1 cellular context compared by ENCODE assay signal in the genomic region with DNA sequence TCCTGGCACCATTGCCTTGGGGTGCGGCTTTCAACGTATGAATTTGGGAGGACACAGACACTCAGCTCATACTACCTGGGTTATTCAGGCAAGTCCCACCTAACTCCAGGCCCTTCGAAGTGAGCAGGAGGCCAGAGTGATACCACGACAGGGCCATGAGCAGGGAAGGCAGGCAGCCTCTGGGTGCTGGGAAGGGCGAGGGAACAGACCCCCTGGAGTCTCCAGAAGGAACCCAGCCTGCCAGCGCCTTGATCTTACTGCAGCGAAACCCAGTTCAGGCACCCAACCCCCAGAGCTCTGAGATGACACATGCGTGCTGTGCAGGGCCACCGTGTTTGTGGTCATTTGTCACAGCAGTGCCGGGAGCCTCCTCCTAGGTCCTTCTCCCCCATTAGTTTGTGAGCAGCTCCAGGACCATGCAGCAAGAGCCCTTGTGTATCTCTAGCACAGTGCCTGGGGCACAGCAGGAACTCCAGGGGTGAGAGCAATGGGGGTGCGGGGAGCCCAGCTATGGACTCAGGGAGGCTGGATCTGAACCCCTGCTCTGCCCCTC.
TF ChIP-seq lines count a peak whose summit lies in the region.

No MANE protein-coding gene starts in this region.

TF ChIP-seq in K562, 482 proteins besides CTCF, POLR2A, EP300 and RAD21 (continued from another document):
- TF ChIP-seq, protein P1, sequence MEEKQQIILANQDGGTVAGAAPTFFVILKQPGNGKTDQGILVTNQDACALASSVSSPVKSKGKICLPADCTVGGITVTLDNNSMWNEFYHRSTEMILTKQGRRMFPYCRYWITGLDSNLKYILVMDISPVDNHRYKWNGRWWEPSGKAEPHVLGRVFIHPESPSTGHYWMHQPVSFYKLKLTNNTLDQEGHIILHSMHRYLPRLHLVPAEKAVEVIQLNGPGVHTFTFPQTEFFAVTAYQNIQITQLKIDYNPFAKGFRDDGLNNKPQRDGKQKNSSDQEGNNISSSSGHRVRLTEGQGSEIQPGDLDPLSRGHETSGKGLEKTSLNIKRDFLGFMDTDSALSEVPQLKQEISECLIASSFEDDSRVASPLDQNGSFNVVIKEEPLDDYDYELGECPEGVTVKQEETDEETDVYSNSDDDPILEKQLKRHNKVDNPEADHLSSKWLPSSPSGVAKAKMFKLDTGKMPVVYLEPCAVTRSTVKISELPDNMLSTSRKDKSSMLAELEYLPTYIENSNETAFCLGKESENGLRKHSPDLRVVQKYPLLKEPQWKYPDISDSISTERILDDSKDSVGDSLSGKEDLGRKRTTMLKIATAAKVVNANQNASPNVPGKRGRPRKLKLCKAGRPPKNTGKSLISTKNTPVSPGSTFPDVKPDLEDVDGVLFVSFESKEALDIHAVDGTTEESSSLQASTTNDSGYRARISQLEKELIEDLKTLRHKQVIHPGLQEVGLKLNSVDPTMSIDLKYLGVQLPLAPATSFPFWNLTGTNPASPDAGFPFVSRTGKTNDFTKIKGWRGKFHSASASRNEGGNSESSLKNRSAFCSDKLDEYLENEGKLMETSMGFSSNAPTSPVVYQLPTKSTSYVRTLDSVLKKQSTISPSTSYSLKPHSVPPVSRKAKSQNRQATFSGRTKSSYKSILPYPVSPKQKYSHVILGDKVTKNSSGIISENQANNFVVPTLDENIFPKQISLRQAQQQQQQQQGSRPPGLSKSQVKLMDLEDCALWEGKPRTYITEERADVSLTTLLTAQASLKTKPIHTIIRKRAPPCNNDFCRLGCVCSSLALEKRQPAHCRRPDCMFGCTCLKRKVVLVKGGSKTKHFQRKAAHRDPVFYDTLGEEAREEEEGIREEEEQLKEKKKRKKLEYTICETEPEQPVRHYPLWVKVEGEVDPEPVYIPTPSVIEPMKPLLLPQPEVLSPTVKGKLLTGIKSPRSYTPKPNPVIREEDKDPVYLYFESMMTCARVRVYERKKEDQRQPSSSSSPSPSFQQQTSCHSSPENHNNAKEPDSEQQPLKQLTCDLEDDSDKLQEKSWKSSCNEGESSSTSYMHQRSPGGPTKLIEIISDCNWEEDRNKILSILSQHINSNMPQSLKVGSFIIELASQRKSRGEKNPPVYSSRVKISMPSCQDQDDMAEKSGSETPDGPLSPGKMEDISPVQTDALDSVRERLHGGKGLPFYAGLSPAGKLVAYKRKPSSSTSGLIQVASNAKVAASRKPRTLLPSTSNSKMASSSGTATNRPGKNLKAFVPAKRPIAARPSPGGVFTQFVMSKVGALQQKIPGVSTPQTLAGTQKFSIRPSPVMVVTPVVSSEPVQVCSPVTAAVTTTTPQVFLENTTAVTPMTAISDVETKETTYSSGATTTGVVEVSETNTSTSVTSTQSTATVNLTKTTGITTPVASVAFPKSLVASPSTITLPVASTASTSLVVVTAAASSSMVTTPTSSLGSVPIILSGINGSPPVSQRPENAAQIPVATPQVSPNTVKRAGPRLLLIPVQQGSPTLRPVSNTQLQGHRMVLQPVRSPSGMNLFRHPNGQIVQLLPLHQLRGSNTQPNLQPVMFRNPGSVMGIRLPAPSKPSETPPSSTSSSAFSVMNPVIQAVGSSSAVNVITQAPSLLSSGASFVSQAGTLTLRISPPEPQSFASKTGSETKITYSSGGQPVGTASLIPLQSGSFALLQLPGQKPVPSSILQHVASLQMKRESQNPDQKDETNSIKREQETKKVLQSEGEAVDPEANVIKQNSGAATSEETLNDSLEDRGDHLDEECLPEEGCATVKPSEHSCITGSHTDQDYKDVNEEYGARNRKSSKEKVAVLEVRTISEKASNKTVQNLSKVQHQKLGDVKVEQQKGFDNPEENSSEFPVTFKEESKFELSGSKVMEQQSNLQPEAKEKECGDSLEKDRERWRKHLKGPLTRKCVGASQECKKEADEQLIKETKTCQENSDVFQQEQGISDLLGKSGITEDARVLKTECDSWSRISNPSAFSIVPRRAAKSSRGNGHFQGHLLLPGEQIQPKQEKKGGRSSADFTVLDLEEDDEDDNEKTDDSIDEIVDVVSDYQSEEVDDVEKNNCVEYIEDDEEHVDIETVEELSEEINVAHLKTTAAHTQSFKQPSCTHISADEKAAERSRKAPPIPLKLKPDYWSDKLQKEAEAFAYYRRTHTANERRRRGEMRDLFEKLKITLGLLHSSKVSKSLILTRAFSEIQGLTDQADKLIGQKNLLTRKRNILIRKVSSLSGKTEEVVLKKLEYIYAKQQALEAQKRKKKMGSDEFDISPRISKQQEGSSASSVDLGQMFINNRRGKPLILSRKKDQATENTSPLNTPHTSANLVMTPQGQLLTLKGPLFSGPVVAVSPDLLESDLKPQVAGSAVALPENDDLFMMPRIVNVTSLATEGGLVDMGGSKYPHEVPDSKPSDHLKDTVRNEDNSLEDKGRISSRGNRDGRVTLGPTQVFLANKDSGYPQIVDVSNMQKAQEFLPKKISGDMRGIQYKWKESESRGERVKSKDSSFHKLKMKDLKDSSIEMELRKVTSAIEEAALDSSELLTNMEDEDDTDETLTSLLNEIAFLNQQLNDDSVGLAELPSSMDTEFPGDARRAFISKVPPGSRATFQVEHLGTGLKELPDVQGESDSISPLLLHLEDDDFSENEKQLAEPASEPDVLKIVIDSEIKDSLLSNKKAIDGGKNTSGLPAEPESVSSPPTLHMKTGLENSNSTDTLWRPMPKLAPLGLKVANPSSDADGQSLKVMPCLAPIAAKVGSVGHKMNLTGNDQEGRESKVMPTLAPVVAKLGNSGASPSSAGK (IDR thresholded peaks at IDR 0.05): peak; percentile 32; the same call in 1 of the 2 replicates
- no peak for TF ChIP-seq ZNF445 (CRISPR knock-in tag; IDR thresholded peaks at IDR 0.05; ENCODE audit: low read depth)
- TF ChIP-seq RBBP5 (IDR thresholded peaks at IDR 0.05; ENCODE audit: borderline replicate concordance, insufficient read depth, low read length, poor library complexity, severe bottlenecking): peak; percentile 31
- TF ChIP-seq ZNF24 (IDR thresholded peaks at IDR 0.05): no peak
- TF ChIP-seq ZNF717 (CRISPR knock-in tag; IDR thresholded peaks at IDR 0.05): no peak
- TF ChIP-seq E2F4 (CRISPR knock-in tag; IDR thresholded peaks at IDR 0.05; ENCODE audit: low read depth): peak; percentile 58; the same call in 1 of the 2 replicates
- TF ChIP-seq FOXJ3 (CRISPR knock-in tag; IDR thresholded peaks at IDR 0.05): no peak
- TF ChIP-seq L3MBTL2 (IDR thresholded peaks at IDR 0.05): peak; percentile 11; the same call in 1 of the 2 replicates
- TF ChIP-seq ATF6 (CRISPR knock-in tag; IDR thresholded peaks at IDR 0.05): no peak
- TF ChIP-seq JUND (IDR thresholded peaks at IDR 0.05; ENCODE audit: borderline replicate concordance, low read depth, low read length): 0 out of 2 replicates have a peak, but pooled peaks have one; percentile 4
- TF ChIP-seq JUND (tag; IDR thresholded peaks at IDR 0.05; ENCODE audit: borderline replicate concordance, low read depth, low read length): no peak
- no peak for TF ChIP-seq PCBP2 (IDR thresholded peaks at IDR 0.05; ENCODE audit: low read depth, low read length, poor library complexity, severe bottlenecking)
- no peak for TF ChIP-seq MBD1 (CRISPR knock-in tag; IDR thresholded peaks at IDR 0.05)
- TF ChIP-seq ZNF3 (CRISPR knock-in tag; IDR thresholded peaks at IDR 0.05): no peak
- no peak for TF ChIP-seq TFAM (CRISPR knock-in tag; conservative IDR thresholded peaks at IDR 0.05)
- TF ChIP-seq, protein P2, sequence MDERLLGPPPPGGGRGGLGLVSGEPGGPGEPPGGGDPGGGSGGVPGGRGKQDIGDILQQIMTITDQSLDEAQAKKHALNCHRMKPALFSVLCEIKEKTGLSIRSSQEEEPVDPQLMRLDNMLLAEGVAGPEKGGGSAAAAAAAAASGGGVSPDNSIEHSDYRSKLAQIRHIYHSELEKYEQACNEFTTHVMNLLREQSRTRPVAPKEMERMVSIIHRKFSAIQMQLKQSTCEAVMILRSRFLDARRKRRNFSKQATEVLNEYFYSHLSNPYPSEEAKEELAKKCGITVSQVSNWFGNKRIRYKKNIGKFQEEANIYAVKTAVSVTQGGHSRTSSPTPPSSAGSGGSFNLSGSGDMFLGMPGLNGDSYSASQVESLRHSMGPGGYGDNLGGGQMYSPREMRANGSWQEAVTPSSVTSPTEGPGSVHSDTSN (CRISPR knock-in tag; IDR thresholded peaks at IDR 0.05; ENCODE audit: low read depth): no peak
- TF ChIP-seq, protein P2 (tag; conservative IDR thresholded peaks at IDR 0.05; ENCODE audit: low read depth): no peak
- TF ChIP-seq RBFOX2 (IDR thresholded peaks at IDR 0.05; ENCODE audit: low read depth, low read length): 0 out of 2 replicates have a peak, but pooled peaks have one; percentile 30
- TF ChIP-seq, protein P3, sequence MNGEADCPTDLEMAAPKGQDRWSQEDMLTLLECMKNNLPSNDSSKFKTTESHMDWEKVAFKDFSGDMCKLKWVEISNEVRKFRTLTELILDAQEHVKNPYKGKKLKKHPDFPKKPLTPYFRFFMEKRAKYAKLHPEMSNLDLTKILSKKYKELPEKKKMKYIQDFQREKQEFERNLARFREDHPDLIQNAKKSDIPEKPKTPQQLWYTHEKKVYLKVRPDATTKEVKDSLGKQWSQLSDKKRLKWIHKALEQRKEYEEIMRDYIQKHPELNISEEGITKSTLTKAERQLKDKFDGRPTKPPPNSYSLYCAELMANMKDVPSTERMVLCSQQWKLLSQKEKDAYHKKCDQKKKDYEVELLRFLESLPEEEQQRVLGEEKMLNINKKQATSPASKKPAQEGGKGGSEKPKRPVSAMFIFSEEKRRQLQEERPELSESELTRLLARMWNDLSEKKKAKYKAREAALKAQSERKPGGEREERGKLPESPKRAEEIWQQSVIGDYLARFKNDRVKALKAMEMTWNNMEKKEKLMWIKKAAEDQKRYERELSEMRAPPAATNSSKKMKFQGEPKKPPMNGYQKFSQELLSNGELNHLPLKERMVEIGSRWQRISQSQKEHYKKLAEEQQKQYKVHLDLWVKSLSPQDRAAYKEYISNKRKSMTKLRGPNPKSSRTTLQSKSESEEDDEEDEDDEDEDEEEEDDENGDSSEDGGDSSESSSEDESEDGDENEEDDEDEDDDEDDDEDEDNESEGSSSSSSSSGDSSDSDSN (IDR thresholded peaks at IDR 0.05; ENCODE audit: borderline replicate concordance in 1 of 2, low read depth in 2 of 2, low read length in 2 of 2): 0 out of 4 replicates have a peak, but pooled peaks of 1 of the 2 experiments have one; percentile 12
- TF ChIP-seq, protein P4, sequence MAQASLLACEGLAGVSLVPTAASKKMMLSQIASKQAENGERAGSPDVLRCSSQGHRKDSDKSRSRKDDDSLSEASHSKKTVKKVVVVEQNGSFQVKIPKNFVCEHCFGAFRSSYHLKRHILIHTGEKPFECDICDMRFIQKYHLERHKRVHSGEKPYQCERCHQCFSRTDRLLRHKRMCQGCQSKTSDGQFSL (CRISPR knock-in tag; IDR thresholded peaks at IDR 0.05): peak; percentile 61; the same call in 1 of the 2 replicates
- TF ChIP-seq, protein P4 (tag; IDR thresholded peaks at IDR 0.05): no peak
- TF ChIP-seq, protein P5, sequence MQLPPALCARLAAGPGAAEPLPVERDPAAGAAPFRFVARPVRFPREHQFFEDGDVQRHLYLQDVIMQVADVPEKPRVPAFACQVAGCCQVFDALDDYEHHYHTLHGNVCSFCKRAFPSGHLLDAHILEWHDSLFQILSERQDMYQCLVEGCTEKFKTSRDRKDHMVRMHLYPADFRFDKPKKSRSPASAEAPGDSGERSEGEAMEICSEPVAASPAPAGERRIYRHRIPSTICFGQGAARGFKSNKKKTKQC (CRISPR knock-in tag; IDR thresholded peaks at IDR 0.05): 0 out of 2 replicates have a peak, but pooled peaks have one; percentile 33
- no peak for TF ChIP-seq SIN3B (IDR thresholded peaks at IDR 0.05; ENCODE audit: low read depth)
- no peak for TF ChIP-seq ZFP1 (CRISPR knock-in tag; IDR thresholded peaks at IDR 0.05)
